In the genomic region with DNA sequence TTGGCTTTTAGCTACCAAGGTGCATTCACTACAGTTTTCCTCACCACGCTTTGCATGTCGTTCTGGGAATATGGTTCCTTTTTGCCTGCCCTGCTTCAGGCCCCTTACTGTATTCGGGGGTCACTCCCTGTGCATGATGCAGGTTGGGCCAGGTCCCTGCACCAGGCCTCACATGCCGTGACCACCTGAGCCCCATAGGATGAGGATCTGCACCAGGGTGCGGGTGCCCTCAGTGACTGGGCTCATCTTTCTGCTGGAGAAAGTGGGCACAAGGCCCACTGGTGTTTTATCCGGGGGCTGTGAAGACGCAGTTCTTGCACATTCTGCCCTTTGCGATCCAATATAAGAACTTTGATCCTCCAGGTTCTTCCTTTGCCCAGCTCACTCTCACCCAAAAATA, we compare ENCODE assay signal across 29 cellular contexts. TPM values are rescaled to one million over a fixed set of nuclear protein-coding genes. Genes with fewer than 3 reads are reported as not detected.
"Had no signal": no experiment of that assay in that cellular context is flagged by ENCODE, and none has a peak within 500 bp of the region (broad histone marks: within the 10 kb centered on the region; RNA-seq: fewer than 3 reads in every experiment).

No MANE protein-coding gene starts in this region.

- H3K36me3 ChIP-seq: ovary, uterus had no signal

- H3K27me3 ChIP-seq: ovary, right lobe of liver, spleen, suprapubic skin, testis, tibial artery, transverse colon, upper lobe of right lung, uterus had no signal

- H3K4me3 ChIP-seq: ovary, psoas muscle, right lobe of liver, skin epidermis, smooth muscle cell, spleen, suprapubic skin, testis, tibial artery, transverse colon, upper lobe of right lung, uterus had no signal

- ATAC-seq: naive thymus-derived CD8-positive, alpha-beta T cell; natural killer cell treated with Interleukin-12 subunit alpha and Interleukin-12 subunit beta and Interleukin-15 and Interleukin-18, amount 100 ng/mL, for 72 hours; psoas muscle; right cardiac atrium; right lobe of liver; stimulated activated memory B cell treated with anti-CD40 and anti-IgM and Interleukin-4, amounts not matched to agents 10 μg/mL and 1 μg/mL and 100 μg/mL, for 72 hours; stimulated activated naive CD8-positive, alpha-beta T cell treated with anti-CD3 and anti-CD28 coated beads, Interleukin-15, amount 100 ng/mL, for 72 hours; stimulated activated naive CD8-positive, alpha-beta T cell treated with anti-CD3 and anti-CD28 coated beads, Interleukin-15, Interleukin-2, amounts not matched to agents 100 U/mL and 50 U/mL, for 24 hours; upper lobe of right lung had no signal

- DNase-seq: naive thymus-derived CD8-positive, alpha-beta T cell; nephron progenitor cell; occipital lobe; ovary; psoas muscle; right cardiac atrium; right lobe of liver; spleen; stimulated activated CD4-positive, alpha-beta T cell treated with anti-CD3 and anti-CD28 coated beads, Interleukin-12 subunit alpha, Interleukin-12 subunit beta, amount 100 ng/mL, for 4 hours; stimulated activated CD4-positive, alpha-beta T cell treated with anti-CD3 and anti-CD28 coated beads, Interleukin-1b, Interleukin-23, amount 100 ng/mL, for 48 hours; stimulated activated CD4-positive, alpha-beta T cell treated with anti-CD3 and anti-CD28 coated beads, Interleukin-4, amount 100 ng/mL, for 1 hour; stimulated activated CD4-positive, alpha-beta T cell treated with anti-CD3 and anti-CD28 coated beads, Interleukin-4, amount 100 ng/mL, for 4 hours; stimulated activated CD8-positive, alpha-beta memory T cell treated with anti-CD3 and anti-CD28 coated beads, Interleukin-4, amount 100 ng/mL, for 48 hours; stimulated activated naive CD4-positive, alpha-beta T cell; stimulated activated naive CD8-positive, alpha-beta T cell treated with anti-CD3 and anti-CD28 coated beads, Interleukin-15, amount 100 ng/mL, for 72 hours; stimulated activated naive CD8-positive, alpha-beta T cell treated with anti-CD3 and anti-CD28 coated beads, Interleukin-15, Interleukin-2, amounts not matched to agents 100 U/mL and 50 U/mL, for 24 hours; substantia nigra; testis; tibial artery; transverse colon; upper lobe of right lung; uterus had no signal

RNA-seq across cellular contexts. Expression of gene CABP7, which starts 45.7 kb away (rescaled TPM):
- total RNA-seq: neural crest cell, osteoblast, psoas muscle, right cardiac atrium, right lobe of liver, smooth muscle cell, transverse colon, upper lobe of right lung had no signal
